ENCODE assay signal across 9 cellular contexts in the genomic region with DNA sequence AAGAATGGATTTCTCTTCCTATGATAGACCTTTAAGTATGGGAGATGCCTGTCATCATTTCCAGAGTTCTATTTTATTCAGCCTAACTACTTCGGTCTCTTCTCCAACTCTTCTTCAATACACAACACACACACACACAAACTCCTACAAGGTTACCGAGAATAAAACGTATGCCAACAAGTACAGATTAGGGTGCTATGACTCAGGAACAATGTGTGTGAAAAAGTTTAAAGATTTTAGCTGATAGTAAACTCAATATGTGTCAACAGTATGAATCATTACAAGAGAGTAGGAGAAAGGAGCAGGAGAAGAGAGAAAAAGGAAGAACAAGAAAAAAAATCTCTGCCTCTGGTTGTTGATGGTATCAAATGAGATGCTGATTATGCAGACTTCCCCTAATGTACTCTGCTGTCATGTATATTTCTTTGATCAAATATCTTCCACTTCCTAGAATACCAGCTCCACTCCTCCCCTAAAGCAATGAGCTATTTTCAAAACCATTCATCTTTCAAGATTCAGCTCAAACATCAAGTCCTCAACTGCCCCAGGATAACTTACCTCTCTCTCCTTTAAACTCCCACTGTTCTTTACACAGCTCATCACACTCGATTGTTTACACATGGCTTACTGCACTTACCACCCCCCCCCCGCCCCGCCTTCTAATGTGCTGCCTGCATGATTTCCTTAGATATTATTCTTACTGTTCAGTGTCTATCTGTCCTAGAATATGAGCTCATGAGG.
DNase-seq lines count a peak whose midpoint lies in the region; ATAC-seq and TF ChIP-seq lines count a peak whose summit lies in the region.
"Had no signal": no experiment of that assay in that cellular context is flagged by ENCODE, and none has a peak within 500 bp of the region (broad histone marks: within the 10 kb centered on the region; RNA-seq: fewer than 3 reads in every experiment).

No MANE protein-coding gene starts in this region.

- peaks cover 5% of the 10 kb centered on the region for H3K27me3 Mint-ChIP-seq in activated B cell treated with CpG ODN at 0.5 μM for 24 hours

- POLR2A ChIA-PET in HEK293 (lab: Yijun Ruan, JAX): no interaction called here
- POLR2A ChIA-PET in activated B cell treated with CpG ODN at 0.5 μM for 24 hours (lab: Charles Lee): no interaction called here

- no peak for TF ChIP-seq CTCF in HEK293 (tag by site-specific recombination; IDR thresholded peaks at IDR 0.05)
- TF ChIP-seq CTCF in activated B cell treated with CpG ODN at 0.5 μM for 24 hours (IDR thresholded peaks at IDR 0.05): no peak
- no peak for TF ChIP-seq CTCF in lung (IDR thresholded peaks at IDR 0.05; ENCODE audit: control extremely low read depth, extremely low read depth)

- no peak overlapping the region for H3K27ac ChIP-seq in HEK293 (ENCODE audit: extremely low read depth, low read depth, low read length)
- no peak overlapping the region for H3K27ac ChIP-seq in lung (ENCODE audit: low read depth in 1 of 2, low read length in 1 of 2)
- H3K27ac ChIP-seq in substantia nigra (ENCODE audit: low read depth, low read length, poor library complexity, severe bottlenecking): no peak overlapping the region
- H3K27ac ChIP-seq: HL-60 had no signal

- no peak for ATAC-seq in activated B cell treated with CpG ODN at 0.5 μM for 24 hours (ENCODE audit: low read depth)
- peak; percentile 35 for ATAC-seq in lung (ENCODE audit: insufficient read depth, low FRiP score)
- ATAC-seq in HG03108 (IDR thresholded peaks at IDR 0.05; ENCODE audit: unreplicated experiment): no peak

- no peaks in the 10 kb centered on the region for H3K36me3 Mint-ChIP-seq in activated B cell treated with CpG ODN at 0.5 μM for 24 hours (ENCODE audit: low read depth)

- DNase-seq in DMS53 treated with DMSO at 0.1 percent for 48 hours (lab: John Stamatoyannopoulos, UW; ENCODE audit: unreplicated experiment) (peak; percentile 10), activated B cell treated with CpG ODN at 0.5 μM for 24 hours (no peak), lung (ENCODE audit: low spot score) (no peak), AG20443 (ENCODE audit: low spot score) (no peak), NCI-H1105 (lab: John Stamatoyannopoulos, UW) (no peak), substantia nigra (lab: John Stamatoyannopoulos, UW) (no peak)

- H3K9me3 ChIP-seq in HEK293 (ENCODE audit: control insufficient read depth, insufficient read depth, low read depth, low read length): no peaks in the 10 kb centered on the region
- no peaks in the 10 kb centered on the region for H3K9me3 ChIP-seq in lung (ENCODE audit: control insufficient read depth in 2 of 2, insufficient read depth in 1 of 2, low read length in 1 of 2)

- WGBS in lung, 2 donors: 67 to 86% methylated on average over 6 of the region's 6 CpGs

- H3K4me3 ChIP-seq in HEK293 (ENCODE audit: low read depth, low read length): no peak overlapping the region
- no peak overlapping the region for H3K4me3 ChIP-seq in lung

- H3K9me3 Mint-ChIP-seq in activated B cell treated with CpG ODN at 0.5 μM for 24 hours: no peaks in the 10 kb centered on the region

- H3K4me1 Mint-ChIP-seq in activated B cell treated with CpG ODN at 0.5 μM for 24 hours: peaks cover 22% of the 10 kb centered on the region

- H3K4me1 ChIP-seq in HEK293 (ENCODE audit: control insufficient read depth, insufficient read depth, low read length) (peaks cover 4% of the 10 kb centered on the region), lung (ENCODE audit: control insufficient read depth in 2 of 2, insufficient read depth in 2 of 2, low read length in 2 of 2) (no peaks in the 10 kb centered on the region)

- H3K36me3 ChIP-seq in HEK293 (ENCODE audit: control insufficient read depth in 2 of 2, insufficient read depth in 1 of 2, low read length in 2 of 2) (no peaks in the 10 kb centered on the region), lung (ENCODE audit: control insufficient read depth in 2 of 2, insufficient read depth in 2 of 2, low read length in 2 of 2) (no peaks in the 10 kb centered on the region)

- no peak overlapping the region for H3K4me3 Mint-ChIP-seq in activated B cell treated with CpG ODN at 0.5 μM for 24 hours

- peak overlapping the region; percentile 38 for H3K27ac Mint-ChIP-seq in activated B cell treated with CpG ODN at 0.5 μM for 24 hours

- CTCF ChIA-PET in HEK293 (lab: Yijun Ruan, JAX): interaction anchor here (0.6 to 1.2 kb wide), 3 partner anchors 93 to 672 kb away, joined by 3 to 5 read pairs (median 3); no protein-coding TSS in a partner anchor
- CTCF ChIA-PET in activated B cell treated with CpG ODN at 0.5 μM for 24 hours (lab: Charles Lee): interaction anchor here (0.7 kb wide), 1 partner anchor 926 kb away, joined by 3 read pairs; no protein-coding TSS in a partner anchor

- no peaks in the 10 kb centered on the region for H3K27me3 ChIP-seq in lung (ENCODE audit: control insufficient read depth, insufficient read depth)

- intact Hi-C loops in activated B cell treated with CpG ODN at 0.5 μM for 24 hours (cut with micrococcal nuclease): loop anchor here (5.0 to 10.0 kb wide), 3 partner anchors 148 to 542 kb away; partner anchors contain the start of gene DNAJC15

TF ChIP-seq in HEK293, 187 proteins besides CTCF, POLR2A, EP300 and RAD21 (continues in another document):
- TF ChIP-seq ZFHX2 (tag by site-specific recombination; conservative IDR thresholded peaks at IDR 0.05): peak; percentile 48
- TF ChIP-seq ZNF274 (IDR thresholded peaks at IDR 0.05; ENCODE audit: low read length): no peak
- TF ChIP-seq ZNF274 (tag by site-specific recombination; IDR thresholded peaks at IDR 0.05; ENCODE audit: borderline replicate concordance): no peak
- TF ChIP-seq ZNF18 (tag by site-specific recombination; IDR thresholded peaks at IDR 0.05): peak; percentile 30; the same call in 1 of the 2 replicates
- no peak for TF ChIP-seq ZNF366 (tag by site-specific recombination; conservative IDR thresholded peaks at IDR 0.05)
- no peak for TF ChIP-seq KLF1 (tag by site-specific recombination; IDR thresholded peaks at IDR 0.05)
- TF ChIP-seq ZBTB20 (tag by site-specific recombination; IDR thresholded peaks at IDR 0.05): 0 out of 2 replicates have a peak, but pooled peaks have one; percentile 7
- TF ChIP-seq, protein P1, sequence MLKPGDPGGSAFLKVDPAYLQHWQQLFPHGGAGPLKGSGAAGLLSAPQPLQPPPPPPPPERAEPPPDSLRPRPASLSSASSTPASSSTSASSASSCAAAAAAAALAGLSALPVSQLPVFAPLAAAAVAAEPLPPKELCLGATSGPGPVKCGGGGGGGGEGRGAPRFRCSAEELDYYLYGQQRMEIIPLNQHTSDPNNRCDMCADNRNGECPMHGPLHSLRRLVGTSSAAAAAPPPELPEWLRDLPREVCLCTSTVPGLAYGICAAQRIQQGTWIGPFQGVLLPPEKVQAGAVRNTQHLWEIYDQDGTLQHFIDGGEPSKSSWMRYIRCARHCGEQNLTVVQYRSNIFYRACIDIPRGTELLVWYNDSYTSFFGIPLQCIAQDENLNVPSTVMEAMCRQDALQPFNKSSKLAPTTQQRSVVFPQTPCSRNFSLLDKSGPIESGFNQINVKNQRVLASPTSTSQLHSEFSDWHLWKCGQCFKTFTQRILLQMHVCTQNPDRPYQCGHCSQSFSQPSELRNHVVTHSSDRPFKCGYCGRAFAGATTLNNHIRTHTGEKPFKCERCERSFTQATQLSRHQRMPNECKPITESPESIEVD (tag by site-specific recombination; IDR thresholded peaks at IDR 0.05): no peak
- TF ChIP-seq ZBTB1 (tag by site-specific recombination; IDR thresholded peaks at IDR 0.05): no peak
- no peak for TF ChIP-seq ZNF175 (tag by site-specific recombination; IDR thresholded peaks at IDR 0.05)
- no peak for TF ChIP-seq ZNF785 (tag by site-specific recombination; IDR thresholded peaks at IDR 0.05)
- TF ChIP-seq ATF2 (tag by site-specific recombination; IDR thresholded peaks at IDR 0.05; ENCODE audit: low read depth): no peak
- no peak for TF ChIP-seq ZNF223 (tag by site-specific recombination; IDR thresholded peaks at IDR 0.05)
- TF ChIP-seq SALL2 (tag by site-specific recombination; IDR thresholded peaks at IDR 0.05; ENCODE audit: borderline replicate concordance): no peak
- no peak for TF ChIP-seq ZNF530 (tag by site-specific recombination; IDR thresholded peaks at IDR 0.05; ENCODE audit: low read depth)
- TF ChIP-seq ZNF600 (tag by site-specific recombination; IDR thresholded peaks at IDR 0.05): no peak
- TF ChIP-seq ZNF266 (tag by site-specific recombination; IDR thresholded peaks at IDR 0.05; ENCODE audit: low read depth): no peak
- no peak for TF ChIP-seq ZSCAN30 (tag by site-specific recombination; IDR thresholded peaks at IDR 0.05)
- no peak for TF ChIP-seq MEIS1 (CRISPR knock-in tag; IDR thresholded peaks at IDR 0.05; ENCODE audit: borderline replicate concordance)
- peak; percentile 66 for TF ChIP-seq EGR2 (tag by site-specific recombination; IDR thresholded peaks at IDR 0.05; ENCODE audit: low read depth)
